1 cellular context compared by ENCODE assay signal in the genomic region with DNA sequence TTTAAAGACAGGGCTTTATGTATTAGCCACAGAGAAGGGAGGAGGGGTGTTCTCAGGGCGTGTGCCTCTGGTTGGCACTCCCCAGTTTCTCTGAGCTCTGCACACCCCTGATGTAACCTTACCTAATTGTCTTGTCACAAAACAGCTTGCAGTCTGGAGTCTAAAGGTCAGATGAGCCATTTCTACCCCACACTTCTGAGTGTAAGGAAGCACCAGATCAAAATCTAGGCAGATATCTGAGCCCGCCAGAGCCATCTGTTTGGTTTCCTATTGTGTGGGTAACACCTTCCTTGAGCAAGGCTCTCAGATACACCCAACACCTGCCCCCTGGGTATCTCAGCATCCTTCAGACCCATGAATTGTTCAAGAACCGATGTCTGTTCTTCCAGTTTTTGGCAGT.
TF ChIP-seq lines count a peak whose summit lies in the region.

No MANE protein-coding gene starts in this region.

TF ChIP-seq in H1, 55 proteins besides CTCF, POLR2A, EP300 and RAD21 (continued from another document):
- TF ChIP-seq RNF2 (IDR thresholded peaks at IDR 0.05; ENCODE audit: borderline replicate concordance, low read depth, low read length, missing control alignments, poor library complexity, severe bottlenecking) (no peak), HDAC6 (IDR thresholded peaks at IDR 0.05; ENCODE audit: low read depth, low read length) (no peak), EZH2 (IDR thresholded peaks at IDR 0.05; ENCODE audit: low read depth, low read length, severe bottlenecking) (no peak), CHD1 (IDR thresholded peaks at IDR 0.05; ENCODE audit: low read depth, low read length) (no peak), KDM5A (IDR thresholded peaks at IDR 0.05; ENCODE audit: low read length) (no peak), SP2 (IDR thresholded peaks at IDR 0.05; ENCODE audit: low read length) (no peak)
- TF ChIP-seq, protein P1, sequence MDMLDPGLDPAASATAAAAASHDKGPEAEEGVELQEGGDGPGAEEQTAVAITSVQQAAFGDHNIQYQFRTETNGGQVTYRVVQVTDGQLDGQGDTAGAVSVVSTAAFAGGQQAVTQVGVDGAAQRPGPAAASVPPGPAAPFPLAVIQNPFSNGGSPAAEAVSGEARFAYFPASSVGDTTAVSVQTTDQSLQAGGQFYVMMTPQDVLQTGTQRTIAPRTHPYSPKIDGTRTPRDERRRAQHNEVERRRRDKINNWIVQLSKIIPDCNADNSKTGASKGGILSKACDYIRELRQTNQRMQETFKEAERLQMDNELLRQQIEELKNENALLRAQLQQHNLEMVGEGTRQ (IDR thresholded peaks at IDR 0.05; ENCODE audit: low read length), result no peak
- TF ChIP-seq, protein P2, sequence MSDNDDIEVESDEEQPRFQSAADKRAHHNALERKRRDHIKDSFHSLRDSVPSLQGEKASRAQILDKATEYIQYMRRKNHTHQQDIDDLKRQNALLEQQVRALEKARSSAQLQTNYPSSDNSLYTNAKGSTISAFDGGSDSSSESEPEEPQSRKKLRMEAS (IDR thresholded peaks at IDR 0.05), result no peak
